ENCODE assay signal across 2 cellular contexts in the genomic region with DNA sequence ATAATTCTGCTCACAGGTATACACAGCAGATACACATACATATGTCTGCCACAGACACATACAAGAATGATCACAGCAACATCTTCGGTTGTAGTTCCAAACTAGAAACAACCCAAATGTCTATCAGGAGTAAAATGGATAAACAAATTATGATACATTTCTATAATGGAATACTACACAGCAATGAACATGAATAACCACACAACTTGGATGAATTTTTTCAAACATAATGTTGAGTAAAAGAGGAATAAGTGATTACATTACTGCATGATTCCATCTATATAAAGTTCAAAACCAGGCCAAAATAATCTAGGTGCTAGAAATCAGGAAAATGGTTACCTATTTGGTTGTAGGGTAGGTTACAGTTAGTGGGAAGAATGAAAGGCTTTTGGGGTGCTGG.
A peak's percentile ranks its signal among the peaks of the same experiment; 100 is the strongest.
TF ChIP-seq lines count a peak whose summit lies in the region.

No MANE protein-coding gene starts in this region.

TF ChIP-seq in HEK293, 187 proteins besides CTCF, POLR2A, EP300 and RAD21:
- no peak for TF ChIP-seq SP3 (tag by site-specific recombination; IDR thresholded peaks at IDR 0.05)
- TF ChIP-seq ZNF335 (tag by site-specific recombination; conservative IDR thresholded peaks at IDR 0.05), result no peak
- no peak for TF ChIP-seq ZNF670 (tag by site-specific recombination; IDR thresholded peaks at IDR 0.05; ENCODE audit: low read depth)
- peak; percentile 43 for TF ChIP-seq ZNF580 (tag by site-specific recombination; IDR thresholded peaks at IDR 0.05)
- TF ChIP-seq ZNF146 (tag by site-specific recombination; IDR thresholded peaks at IDR 0.05), result peak; percentile 94

TF ChIP-seq in K562, 482 proteins besides CTCF, POLR2A, EP300 and RAD21:
- no peak for TF ChIP-seq JUN (IDR thresholded peaks at IDR 0.05; ENCODE audit: borderline replicate concordance, low read depth, low read length)
- TF ChIP-seq JUN (CRISPR knock-in tag; IDR thresholded peaks at IDR 0.05; ENCODE audit: borderline replicate concordance), result no peak
- TF ChIP-seq ZNF232 (CRISPR knock-in tag; IDR thresholded peaks at IDR 0.05), result no peak
- no peak for TF ChIP-seq ZNF511 (CRISPR knock-in tag; IDR thresholded peaks at IDR 0.05)
- TF ChIP-seq ZNF3 (CRISPR knock-in tag; IDR thresholded peaks at IDR 0.05), result no peak
- no peak for TF ChIP-seq TCFL5 (CRISPR knock-in tag; conservative IDR thresholded peaks at IDR 0.05)
- TF ChIP-seq, protein P1, sequence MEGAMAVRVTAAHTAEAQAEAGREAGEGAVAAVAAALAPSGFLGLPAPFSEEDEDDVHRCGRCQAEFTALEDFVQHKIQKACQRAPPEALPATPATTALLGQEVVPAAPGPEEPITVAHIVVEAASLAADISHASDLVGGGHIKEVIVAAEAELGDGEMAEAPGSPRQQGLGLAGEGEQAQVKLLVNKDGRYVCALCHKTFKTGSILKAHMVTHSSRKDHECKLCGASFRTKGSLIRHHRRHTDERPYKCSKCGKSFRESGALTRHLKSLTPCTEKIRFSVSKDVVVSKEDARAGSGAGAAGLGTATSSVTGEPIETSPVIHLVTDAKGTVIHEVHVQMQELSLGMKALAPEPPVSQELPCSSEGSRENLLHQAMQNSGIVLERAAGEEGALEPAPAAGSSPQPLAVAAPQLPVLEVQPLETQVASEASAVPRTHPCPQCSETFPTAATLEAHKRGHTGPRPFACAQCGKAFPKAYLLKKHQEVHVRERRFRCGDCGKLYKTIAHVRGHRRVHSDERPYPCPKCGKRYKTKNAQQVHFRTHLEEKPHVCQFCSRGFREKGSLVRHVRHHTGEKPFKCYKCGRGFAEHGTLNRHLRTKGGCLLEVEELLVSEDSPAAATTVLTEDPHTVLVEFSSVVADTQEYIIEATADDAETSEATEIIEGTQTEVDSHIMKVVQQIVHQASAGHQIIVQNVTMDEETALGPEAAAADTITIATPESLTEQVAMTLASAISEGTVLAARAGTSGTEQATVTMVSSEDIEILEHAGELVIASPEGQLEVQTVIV (CRISPR knock-in tag; IDR thresholded peaks at IDR 0.05; ENCODE audit: borderline replicate concordance), result no peak
- peak; percentile 64 for TF ChIP-seq RBM25 (IDR thresholded peaks at IDR 0.05; ENCODE audit: low read depth, low read length, severe bottlenecking)
- TF ChIP-seq, protein P2, sequence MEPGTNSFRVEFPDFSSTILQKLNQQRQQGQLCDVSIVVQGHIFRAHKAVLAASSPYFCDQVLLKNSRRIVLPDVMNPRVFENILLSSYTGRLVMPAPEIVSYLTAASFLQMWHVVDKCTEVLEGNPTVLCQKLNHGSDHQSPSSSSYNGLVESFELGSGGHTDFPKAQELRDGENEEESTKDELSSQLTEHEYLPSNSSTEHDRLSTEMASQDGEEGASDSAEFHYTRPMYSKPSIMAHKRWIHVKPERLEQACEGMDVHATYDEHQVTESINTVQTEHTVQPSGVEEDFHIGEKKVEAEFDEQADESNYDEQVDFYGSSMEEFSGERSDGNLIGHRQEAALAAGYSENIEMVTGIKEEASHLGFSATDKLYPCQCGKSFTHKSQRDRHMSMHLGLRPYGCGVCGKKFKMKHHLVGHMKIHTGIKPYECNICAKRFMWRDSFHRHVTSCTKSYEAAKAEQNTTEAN (CRISPR knock-in tag; IDR thresholded peaks at IDR 0.05), result no peak
- no peak for TF ChIP-seq BDP1 (IDR thresholded peaks at IDR 0.05; ENCODE audit: insufficient read depth, insufficient read length)
- no peak for TF ChIP-seq KAT7 (CRISPR knock-in tag; IDR thresholded peaks at IDR 0.05; ENCODE audit: borderline replicate concordance)
- peak; percentile 52 for TF ChIP-seq ZNF146 (CRISPR knock-in tag; IDR thresholded peaks at IDR 0.05; ENCODE audit: unreplicated experiment)
- TF ChIP-seq EP400 (IDR thresholded peaks at IDR 0.05), result no peak
- no peak for TF ChIP-seq RCOR1 (IDR thresholded peaks at IDR 0.05; ENCODE audit: borderline replicate concordance in 1 of 2, low read depth in 2 of 2, low read length in 2 of 2)
- no peak for TF ChIP-seq ASH1L (IDR thresholded peaks at IDR 0.05; ENCODE audit: borderline replicate concordance, low read depth, partially characterized antibody)
- TF ChIP-seq HDAC6 (IDR thresholded peaks at IDR 0.05; ENCODE audit: low read depth, low read length), result no peak
